16 cellular contexts compared by ENCODE assay signal in the genomic region with DNA sequence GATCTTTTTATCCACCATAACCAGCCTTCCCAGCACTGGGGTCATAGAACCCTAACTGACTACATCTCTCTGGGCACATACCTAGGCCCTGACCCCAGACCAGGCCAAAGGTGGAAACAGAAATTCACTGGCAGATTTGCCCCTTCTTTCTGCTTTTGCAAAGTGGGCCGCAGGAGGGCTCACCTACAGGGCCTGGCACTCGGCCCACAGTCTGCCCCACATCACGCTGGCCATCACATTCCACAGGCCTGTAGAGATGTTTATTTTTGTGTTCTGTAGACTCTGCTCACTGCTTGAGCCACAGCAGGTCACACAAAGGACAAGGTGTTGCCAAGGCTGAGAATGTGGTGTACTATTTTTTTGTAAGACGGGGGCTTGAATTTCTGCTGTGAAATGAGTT. TPM values are rescaled to one million over a fixed set of nuclear protein-coding genes. Genes with fewer than 3 reads are reported as not detected.
A peak's percentile ranks its signal among the peaks of the same experiment; 100 is the strongest.
DNase-seq lines count a peak whose midpoint lies in the region; ATAC-seq, FAIRE-seq and TF ChIP-seq lines count a peak whose summit lies in the region.
"Had no signal": no experiment of that assay in that cellular context is flagged by ENCODE, and none has a peak within 500 bp of the region (broad histone marks: within the 10 kb centered on the region; RNA-seq: fewer than 3 reads in every experiment).

No MANE protein-coding gene starts in this region.

- no peaks in the 10 kb centered on the region for H3K27me3 ChIP-seq in body of pancreas
- H3K27me3 ChIP-seq in smooth muscle cell (ENCODE audit: low read depth): no peaks in the 10 kb centered on the region

- H3K36me3 Mint-ChIP-seq in progenitor cell of endocrine pancreas (ENCODE audit: insufficient read depth): peaks cover 3% of the 10 kb centered on the region
- H3K36me3 Mint-ChIP-seq: CD4-positive, alpha-beta memory T cell had no signal

- no peak for TF ChIP-seq CTCF in body of pancreas (IDR thresholded peaks at IDR 0.05)
- no peak for TF ChIP-seq CTCF in progenitor cell of endocrine pancreas (IDR thresholded peaks at IDR 0.05; ENCODE audit: unreplicated experiment)
- TF ChIP-seq CTCF in smooth muscle cell (IDR thresholded peaks at IDR 0.05; ENCODE audit: borderline replicate concordance, insufficient read depth, poor library complexity, severe bottlenecking): no peak

- peaks cover 45% of the 10 kb centered on the region for H3K4me1 Mint-ChIP-seq in progenitor cell of endocrine pancreas (ENCODE audit: low read depth)

- H3K79me2 ChIP-seq in smooth muscle cell (ENCODE audit: low read depth): no peaks in the 10 kb centered on the region

- H3K9me3 Mint-ChIP-seq in progenitor cell of endocrine pancreas (ENCODE audit: low read depth): no peaks in the 10 kb centered on the region
- H3K9me3 Mint-ChIP-seq: CD4-positive, alpha-beta memory T cell; T-helper 1 cell treated with Interleukin-12 subunit alpha and Interleukin-12 subunit beta and Interleukin-4 antibody, amounts not matched to agents 30 μg/mL and 1 μg/mL, for 36 hours had no signal

- no peaks in the 10 kb centered on the region for H3K27me3 Mint-ChIP-seq in progenitor cell of endocrine pancreas

- H3K4me1 ChIP-seq in body of pancreas (peaks cover 56% of the 10 kb centered on the region), smooth muscle cell (ENCODE audit: low read depth) (no peaks in the 10 kb centered on the region)

- TF ChIP-seq POLR2A in body of pancreas (IDR thresholded peaks at IDR 0.05): no peak

- H3K4me3 ChIP-seq in body of pancreas (no peak overlapping the region), smooth muscle cell (no peak overlapping the region)

- no peaks in the 10 kb centered on the region for H3F3A ChIP-seq in smooth muscle cell (ENCODE audit: low read depth)

- no peaks in the 10 kb centered on the region for H3K9me3 ChIP-seq in body of pancreas
- H3K9me3 ChIP-seq in smooth muscle cell (replicated peaks; ENCODE audit: low read depth): no peaks in the 10 kb centered on the region

- no peaks in the 10 kb centered on the region for H3K36me3 ChIP-seq in body of pancreas (replicated peaks in 1 of 2; ENCODE audit: insufficient read depth in 1 of 2, low read depth in 2 of 2)
- H3K36me3 ChIP-seq in smooth muscle cell (ENCODE audit: low read depth): no peaks in the 10 kb centered on the region

- no peak overlapping the region for H3K9ac ChIP-seq in smooth muscle cell (ENCODE audit: low read depth)

- H3K4me3 Mint-ChIP-seq in progenitor cell of endocrine pancreas (ENCODE audit: low read depth): no peak overlapping the region
- H3K4me3 Mint-ChIP-seq: CD4-positive, alpha-beta memory T cell; T-helper 1 cell treated with Interleukin-12 subunit alpha and Interleukin-12 subunit beta and Interleukin-4 antibody, amounts not matched to agents 30 μg/mL and 1 μg/mL, for 36 hours had no signal

- 64 to 70% methylated on average over 4 of the region's 4 CpGs for WGBS in body of pancreas, 2 donors
- 94% methylated on average over 4 of the region's 4 CpGs for WGBS in smooth muscle cell (ENCODE audit: low lambda C conversion rate)

- no peak overlapping the region for H3K4me2 ChIP-seq in smooth muscle cell

- DNase-seq in body of pancreas (peak in 3 of 4 donors; percentile 23 to 52 (median 29)), iris pigment epithelial cell (ENCODE audit: low read depth) (peak; percentile 95), progenitor cell of endocrine pancreas (ENCODE audit: low spot score, unreplicated experiment) (no peak), urothelium cell line (ENCODE audit: low spot score) (peak; percentile 41), NCI-H1105 (lab: John Stamatoyannopoulos, UW) (no peak), NOMO-1 treated with DMSO at 0.1 percent for 48 hours (lab: John Stamatoyannopoulos, UW; ENCODE audit: unreplicated experiment) (no peak), smooth muscle cell (lab: John Stamatoyannopoulos, UW; ENCODE audit: unreplicated experiment) (no peak)
- DNase-seq: activated CD4-positive, alpha-beta T cell treated with anti-CD3 and anti-CD28 coated beads, Interleukin-2, amount 50 U/mL, for 4 hours; activated gamma-delta T cell; CD4-positive, alpha-beta memory T cell; dermis blood vessel endothelial cell; MM.1S; stimulated activated CD8-positive, alpha-beta memory T cell treated with anti-CD3 and anti-CD28 coated beads, Interleukin-4, amount 100 ng/mL, for 48 hours had no signal

- H2AFZ ChIP-seq in smooth muscle cell (ENCODE audit: low read depth): no peak overlapping the region

- FAIRE-seq in urothelium cell line (lab: Jason Lieb, UNC): no peak

- H4K20me1 ChIP-seq in smooth muscle cell (ENCODE audit: low read depth): no peaks in the 10 kb centered on the region

- H3K27ac ChIP-seq in body of pancreas (peak overlapping the region; percentile 21 to 60 (median 30)), smooth muscle cell (ENCODE audit: low read depth) (no peak overlapping the region)
- H3K27ac ChIP-seq: HL-60 had no signal

- H3K27ac Mint-ChIP-seq in progenitor cell of endocrine pancreas: peak overlapping the region; percentile 87
- H3K27ac Mint-ChIP-seq: CD4-positive, alpha-beta memory T cell; T-helper 1 cell treated with Interleukin-12 subunit alpha and Interleukin-12 subunit beta and Interleukin-4 antibody, amounts not matched to agents 30 μg/mL and 1 μg/mL, for 36 hours had no signal

- no peak for ATAC-seq in body of pancreas

- intact Hi-C loops in body of pancreas (cut with DNase I): no loop called here

RNA-seq across cellular contexts. Expression of a gene that starts 58.7 kb away (rescaled TPM):
- total RNA-seq in body of pancreas (10 to 100 TPM; 19.5 to 26.7 TPM), progenitor cell of endocrine pancreas (16.1 and 20.6 TPM in 2 replicates), smooth muscle cell (not detected in 2 replicates)
- not detected in 2 replicates for polyA plus RNA-seq in smooth muscle cell
- total RNA-seq: CD4-positive, alpha-beta memory T cell; mononuclear cell had no signal
- polyA plus RNA-seq: CD4-positive, alpha-beta memory T cell had no signal

Comparison
In these comparisons a context has a peak if more than half of its experiments do, and no peak if none do; other contexts are left out.
1. DNase-seq: peak in body of pancreas (3 of 4), iris pigment epithelial cell (single experiment) and urothelium cell line (single experiment); none in progenitor cell of endocrine pancreas (single experiment), NCI-H1105 (single experiment), NOMO-1 treated with DMSO at 0.1 percent for 48 hours (single experiment) and smooth muscle cell (single experiment).
2. RNA of a gene that starts 58.7 kb away (total RNA-seq): 19.5 to 26.7 TPM in body of pancreas and 16.1 to 20.6 TPM in progenitor cell of endocrine pancreas; not detected in smooth muscle cell; every median in the first group is over 10 times any median in the second.